Comparison of ENCODE assay signal across 18 cellular contexts in the genomic region with DNA sequence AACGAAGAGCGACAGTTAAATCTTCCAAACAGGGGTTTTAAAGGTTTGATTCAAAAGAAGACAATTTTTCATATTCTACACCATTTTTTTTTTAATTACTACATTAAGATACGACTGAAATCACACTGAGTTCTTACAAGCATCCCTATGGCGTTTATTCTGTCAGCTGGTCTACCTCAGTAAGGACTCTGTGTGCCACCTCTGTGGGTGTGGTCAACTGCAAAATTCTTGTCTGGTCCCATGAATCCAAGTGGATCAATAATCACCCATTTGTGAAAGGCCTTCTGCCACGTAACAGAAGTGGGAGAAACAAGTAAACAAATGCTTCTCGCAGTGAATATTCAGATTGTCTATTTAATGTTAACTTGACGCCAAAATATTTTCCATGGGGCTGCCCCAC.
"Had no signal": no experiment of that assay in that cellular context is flagged by ENCODE, and none has a peak within 500 bp of the region (broad histone marks: within the 10 kb centered on the region; RNA-seq: fewer than 3 reads in every experiment).

No MANE protein-coding gene starts in this region.

- H3K36me3 ChIP-seq: ovary, transverse colon, uterus had no signal

- H3K27me3 ChIP-seq: left lung, ovary, right atrium auricular region, sigmoid colon, spleen, suprapubic skin, transverse colon, upper lobe of right lung, uterus had no signal

- H3K27ac ChIP-seq: coronary artery, left lung, lower lobe of right lung, ovary, skin epidermis, spleen, suprapubic skin, upper lobe of right lung, uterus had no signal

- DNase-seq: effector memory CD8-positive, alpha-beta T cell; left lung; lower lobe of right lung; natural killer cell; occipital lobe; ovary; posterior cingulate gyrus; sigmoid colon; spleen; stimulated activated CD4-positive, alpha-beta T cell treated with anti-CD3 and anti-CD28 coated beads, Interleukin-4, amount 100 ng/mL, for 4 hours; stimulated activated naive CD8-positive, alpha-beta T cell treated with anti-CD3 and anti-CD28 coated beads, Interleukin-15, Interleukin-2, amounts not matched to agents 100 U/mL and 50 U/mL, for 24 hours; transverse colon; upper lobe of right lung; uterus had no signal

- H3K4me3 ChIP-seq: coronary artery, left lung, lower lobe of right lung, ovary, right atrium auricular region, sigmoid colon, skin epidermis, spleen, suprapubic skin, transverse colon, upper lobe of right lung, uterus had no signal

- H3K4me1 ChIP-seq: uterus had no signal

- H3K9me3 ChIP-seq: left lung, lower lobe of right lung, ovary, right atrium auricular region, sigmoid colon, spleen, suprapubic skin, transverse colon, upper lobe of right lung, uterus had no signal
